Comparison of ENCODE assay signal across 22 cellular contexts in the genomic region with DNA sequence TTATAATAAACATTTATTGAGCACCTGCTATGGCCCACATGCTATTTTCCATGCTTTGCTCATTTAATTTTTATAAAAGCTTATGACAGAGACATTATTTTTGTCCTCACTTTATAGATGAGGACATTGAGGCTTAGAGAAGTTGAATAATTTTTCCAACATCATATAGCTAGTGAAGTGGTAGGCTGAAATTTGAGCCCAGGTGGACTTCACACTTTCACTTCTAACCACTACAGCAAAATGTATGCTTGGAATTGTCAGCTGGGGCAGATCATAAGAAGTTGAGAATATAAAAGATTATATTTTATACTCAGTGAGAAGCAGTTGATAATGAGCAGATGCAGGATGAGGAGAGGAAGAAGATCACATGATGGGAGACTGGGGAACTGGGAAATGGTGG.
DNase-seq lines count a peak whose midpoint lies in the region; ATAC-seq, FAIRE-seq and TF ChIP-seq lines count a peak whose summit lies in the region.
"Had no signal": no experiment of that assay in that cellular context is flagged by ENCODE, and none has a peak within 500 bp of the region (broad histone marks: within the 10 kb centered on the region; RNA-seq: fewer than 3 reads in every experiment).

No MANE protein-coding gene starts in this region.

- H3K9me1 ChIP-seq in IMR-90 (ENCODE audit: insufficient read depth, low read length): peaks cover 14% of the 10 kb centered on the region

- peaks cover 0 to 3% of the 10 kb centered on the region in 2 donors for H3K9me3 Mint-ChIP-seq in activated T-cell treated with anti-CD3 and anti-CD28 coated beads, Interleukin-2, amount 50 U/mL, for 72 hours
- H3K9me3 Mint-ChIP-seq in nephron progenitor cell: peaks cover 20% of the 10 kb centered on the region

- peaks cover 48% of the 10 kb centered on the region for H3K27me3 Mint-ChIP-seq in activated T-cell treated with anti-CD3 and anti-CD28 coated beads, Interleukin-2, amount 50 U/mL, for 72 hours (ENCODE audit: low read depth)
- peaks cover 3% of the 10 kb centered on the region for H3K27me3 Mint-ChIP-seq in nephron progenitor cell (ENCODE audit: low read depth, poor library complexity)

- 0 out of 2 replicates have a peak overlapping the region, but pooled peaks have one; percentile 74 for H2BK20ac ChIP-seq in IMR-90 (ENCODE audit: low read depth, low read length)

- H3K9me3 ChIP-seq in IMR-90 (ENCODE audit: control insufficient read depth, insufficient read depth, low read length): peaks cover 3% of the 10 kb centered on the region; the same call in 1 of the 2 replicates
- H3K9me3 ChIP-seq in GM12878 (replicated peaks; ENCODE audit: control insufficient read depth, insufficient read depth, low read length): no peaks in the 10 kb centered on the region; the same call in 2 of the 3 replicates
- peaks cover 0 to 3% (median 0%) of the 10 kb centered on the region in 4 donors for H3K9me3 ChIP-seq in sigmoid colon
- H3K9me3 ChIP-seq: SK-N-SH had no signal

- no peak overlapping the region for H4K5ac ChIP-seq in IMR-90 (ENCODE audit: low read depth, low read length)

- no peaks in the 10 kb centered on the region for H3K27me3 ChIP-seq in IMR-90 (ENCODE audit: control insufficient read depth, insufficient read depth, low read length)
- no peaks in the 10 kb centered on the region for H3K27me3 ChIP-seq in GM12878 (replicated peaks in 1 of 2; ENCODE audit: control insufficient read depth in 2 of 2, insufficient read depth in 2 of 2, low read length in 1 of 2)
- no peaks in the 10 kb centered on the region for H3K27me3 ChIP-seq in sigmoid colon

- TF ChIP-seq POLR2A in IMR-90 (IDR thresholded peaks at IDR 0.05; ENCODE audit: low read depth, low read length) (no peak), GM12878 (IDR thresholded peaks at IDR 0.05; ENCODE audit: low read depth, low read length) (no peak), sigmoid colon (IDR thresholded peaks at IDR 0.05) (no peak)

- H2BK120ac ChIP-seq in IMR-90 (ENCODE audit: low read depth, low read length): peak overlapping the region; percentile 73; the same call in 1 of the 2 replicates

- 0 out of 2 replicates have a peak overlapping the region, but pooled peaks have one; percentile 17 for H3K18ac ChIP-seq in IMR-90 (ENCODE audit: low read depth, low read length)

- peak overlapping the region; percentile 48; the same call in 1 of the 3 replicates for H2BK15ac ChIP-seq in IMR-90 (ENCODE audit: low read depth, low read length)

- H3K27ac Mint-ChIP-seq in activated T-cell treated with anti-CD3 and anti-CD28 coated beads, Interleukin-2, amount 50 U/mL, for 72 hours: peak overlapping the region; percentile 2
- peak overlapping the region; percentile 61 for H3K27ac Mint-ChIP-seq in nephron progenitor cell
- H3K27ac Mint-ChIP-seq: CD4-positive, alpha-beta T cell had no signal

- no peak overlapping the region for H3K56ac ChIP-seq in IMR-90 (ENCODE audit: extremely low read depth, insufficient read depth, low read length)

- no peak overlapping the region for H3K4me3 Mint-ChIP-seq in activated T-cell treated with anti-CD3 and anti-CD28 coated beads, Interleukin-2, amount 50 U/mL, for 72 hours
- H3K4me3 Mint-ChIP-seq in nephron progenitor cell: no peak overlapping the region
- H3K4me3 Mint-ChIP-seq: CD4-positive, alpha-beta T cell had no signal

- H3K4me1 ChIP-seq in IMR-90 (ENCODE audit: control insufficient read depth, insufficient read depth, low read length) (peaks cover 21% of the 10 kb centered on the region), GM12878 (ENCODE audit: control insufficient read depth, insufficient read depth, low read length) (no peaks in the 10 kb centered on the region; the same call in 1 of the 2 replicates), sigmoid colon (peaks cover 0 to 9% (median 3%) of the 10 kb centered on the region in 4 donors)

- no peak for ATAC-seq in activated T-cell treated with anti-CD3 and anti-CD28 coated beads, Interleukin-2, amount 50 U/mL, for 72 hours (replicated peaks in 1 of 2)
- ATAC-seq in IMR-90 (ENCODE audit: low read depth) (no peak), GM12878 (no peak)
- ATAC-seq: PC-3 had no signal

- peak overlapping the region; percentile 48 for H4K91ac ChIP-seq in IMR-90 (ENCODE audit: insufficient read depth, low read depth, low read length)

- peaks cover 0 to 13% of the 10 kb centered on the region in 2 experiments; a peak in 1 of 4 replicates for H3K79me1 ChIP-seq in IMR-90 (ENCODE audit: low read depth in 1 of 2, low read length in 2 of 2)

- RAD21 ChIA-PET in GM12878 (lab: Charles Lee; ENCODE audit: unreplicated experiment): no interaction called here

- H4K20me1 ChIP-seq in IMR-90 (ENCODE audit: insufficient read depth, low read length) (peaks cover 4% of the 10 kb centered on the region; the same call in 1 of the 2 replicates), GM12878 (ENCODE audit: control insufficient read depth, insufficient read depth) (no peaks in the 10 kb centered on the region)

- no peaks in the 10 kb centered on the region for H3K79me2 ChIP-seq in GM12878 (ENCODE audit: control insufficient read depth, insufficient read depth, low read length)

- no peak overlapping the region for H2AFZ ChIP-seq in IMR-90 (replicated peaks; ENCODE audit: low read length, poor library complexity)
- no peak overlapping the region for H2AFZ ChIP-seq in GM12878 (ENCODE audit: control insufficient read depth, low read depth, low read length)

- intact Hi-C loops in IMR-90 (cut with micrococcal nuclease) (no loop called here), GM12878 (cut with micrococcal nuclease; ENCODE audit: unreplicated experiment) (no loop called here), sigmoid colon (cut with DNase I) (no loop called here)

- BruUV-seq in IMR-90 (replicated peaks; lab: Mats Ljungman, UMichigan): no TSS peak
- BruUV-seq in GM12878 (replicated peaks; lab: Mats Ljungman, UMichigan): no TSS peak

- dilution Hi-C loops in IMR-90 (cut with HindIII; ENCODE audit: low sequenced_read_pairs, unreplicated experiment): no loop called here

- TF ChIP-seq CTCF in IMR-90 (conservative IDR thresholded peaks at IDR 0.05; ENCODE audit: low read depth, low read length) (no peak), GM12878 (IDR thresholded peaks at IDR 0.05 in 2 of 3, conservative IDR thresholded peaks at IDR 0.05 in 1 of 3; ENCODE audit: control insufficient read depth in 2 of 3, extremely low read depth in 1 of 3, insufficient read depth in 1 of 3, low read depth in 3 of 3, low read length in 3 of 3) (no peak), nephron progenitor cell (IDR thresholded peaks at IDR 0.05) (no peak), sigmoid colon (IDR thresholded peaks at IDR 0.05) (no peak)

- H3K9ac ChIP-seq in IMR-90 (ENCODE audit: low read depth, low read length): no peak overlapping the region
- no peak overlapping the region for H3K9ac ChIP-seq in GM12878 (ENCODE audit: control insufficient read depth, insufficient read depth, low read length)
- H3K9ac ChIP-seq: SK-N-SH had no signal

- H3K4ac ChIP-seq in IMR-90 (ENCODE audit: low read depth, low read length): peak overlapping the region; percentile 74; the same call in 1 of the 2 replicates

- H4K8ac ChIP-seq in IMR-90 (ENCODE audit: low read depth in 2 of 2, low read length in 2 of 2): no peak overlapping the region

- H2AK5ac ChIP-seq in IMR-90 (ENCODE audit: low read depth, low read length): peak overlapping the region; percentile 92

- H2AK9ac ChIP-seq in IMR-90 (replicated peaks; ENCODE audit: low read depth, low read length, poor library complexity): no peak overlapping the region

- no peak overlapping the region for H2BK5ac ChIP-seq in IMR-90 (ENCODE audit: low read depth, low read length, poor library complexity, severe bottlenecking)

- DNase-seq in activated T-cell treated with anti-CD3 and anti-CD28 coated beads, Interleukin-2, amount 50 U/mL, for 72 hours: no peak
- DNase-seq in activated T-cell treated with anti-CD3 and anti-CD28 coated beads, Interleukin-2, amount 50 U/mL, for 48 hours: no peak
- DNase-seq in IMR-90: no peak
- DNase-seq in GM12878 (ENCODE audit: low read depth, low spot score): no peak
- DNase-seq in nephron progenitor cell: no peak
- DNase-seq in sigmoid colon: no peak
- no peak for DNase-seq in frontal cortex (ENCODE audit: low spot score in 2 of 2)
- no peak for DNase-seq in NCI-H69 (lab: John Stamatoyannopoulos, UW)
- DNase-seq: CD4-positive, alpha-beta T cell; COR-L47; NCI-H1105; NCI-H1436 treated with DMSO at 0.1 percent for 48 hours; NCI-H187 treated with DMSO at 0.1 percent for 48 hours; NCI-H2171 treated with DMSO at 0.1 percent for 48 hours; NCI-H345; NCI-H510A treated with DMSO at 0.1 percent for 48 hours; NCI-H748 treated with DMSO at 0.1 percent for 48 hours; PC-3; SK-N-SH; SW 1271 had no signal

- H3K4me3 ChIP-seq in IMR-90 (ENCODE audit: insufficient read depth, low read depth, low read length): no peak overlapping the region
- H3K4me3 ChIP-seq in GM12878: no peak overlapping the region
- H3K4me3 ChIP-seq in sigmoid colon: no peak overlapping the region

- H3K23ac ChIP-seq in IMR-90 (ENCODE audit: low read depth, low read length): peak overlapping the region; percentile 61; the same call in 1 of the 2 replicates

- no peak overlapping the region for H3K27ac ChIP-seq in IMR-90 (ENCODE audit: insufficient read depth, low read length)
- H3K27ac ChIP-seq in GM12878 (ENCODE audit: control insufficient read depth, insufficient read depth): no peak overlapping the region
- no peak overlapping the region for H3K27ac ChIP-seq in sigmoid colon

- POLR2A ChIA-PET in IMR-90 (lab: Charles Lee; ENCODE audit: unreplicated experiment) (no interaction called here), GM12878 (lab: Charles Lee) (no interaction called here)

- CTCF ChIA-PET in IMR-90 (lab: Yijun Ruan, JAX): interaction anchor here (0.7 kb wide), 2 partner anchors 27 to 307 kb away, joined by 3 to 4 read pairs; no protein-coding TSS in a partner anchor
- CTCF ChIA-PET in GM12878 (lab: Yijun Ruan, JAX): interaction anchor here (0.9 to 1.5 kb wide), 3 partner anchors 10 to 268 kb away, joined by 3 to 5 read pairs (median 4); no protein-coding TSS in a partner anchor

- TF ChIP-seq EP300 in GM12878 (IDR thresholded peaks at IDR 0.05; ENCODE audit: borderline replicate concordance in 1 of 2, control insufficient read depth in 1 of 2, low read depth in 2 of 2, low read length in 2 of 2): no peak
- no peak for TF ChIP-seq EP300 in sigmoid colon (IDR thresholded peaks at IDR 0.05)

- H3K4me1 Mint-ChIP-seq in activated T-cell treated with anti-CD3 and anti-CD28 coated beads, Interleukin-2, amount 50 U/mL, for 72 hours (ENCODE audit: low read depth): no peaks in the 10 kb centered on the region
- H3K4me1 Mint-ChIP-seq in nephron progenitor cell: peaks cover 32% of the 10 kb centered on the region

- SMC1A ChIA-PET in GM12878 (lab: Charles Lee; ENCODE audit: uncharacterized antibody, unreplicated experiment): interaction anchor here (0.6 to 1.5 kb wide), 5 partner anchors 16 to 288 kb away, joined by 3 to 4 read pairs (median 3); no protein-coding TSS in a partner anchor

- H3K36me3 Mint-ChIP-seq in activated T-cell treated with anti-CD3 and anti-CD28 coated beads, Interleukin-2, amount 50 U/mL, for 72 hours (ENCODE audit: insufficient read depth in 2 of 2): no peaks in the 10 kb centered on the region
- H3K36me3 Mint-ChIP-seq in nephron progenitor cell (ENCODE audit: low read depth): peaks cover 69% of the 10 kb centered on the region

- in situ Hi-C loops in IMR-90 (cut with MboI; ENCODE audit: low sequenced_read_pairs): no loop called here
- in situ Hi-C loops in GM12878 (cut with MboI): no loop called here

- H3K4me2 ChIP-seq in IMR-90 (ENCODE audit: low read depth, low read length) (no peak overlapping the region), GM12878 (ENCODE audit: control insufficient read depth, insufficient read depth) (no peak overlapping the region)
- H3K4me2 ChIP-seq: SK-N-SH had no signal

- no peak for FAIRE-seq in GM12878 (lab: Jason Lieb, UNC)
- no peak for FAIRE-seq in frontal cortex (lab: Jason Lieb, UNC)
- FAIRE-seq: G401.6, H54 had no signal

- peak overlapping the region; percentile 90; the same call in 1 of the 2 replicates for H3K14ac ChIP-seq in IMR-90 (replicated peaks; ENCODE audit: low read depth, low read length)

- H3K36me3 ChIP-seq in IMR-90 (ENCODE audit: control insufficient read depth, insufficient read depth, low read length) (no peaks in the 10 kb centered on the region), GM12878 (ENCODE audit: control insufficient read depth in 2 of 2, insufficient read depth in 2 of 2, low read length in 1 of 2) (no peaks in the 10 kb centered on the region), sigmoid colon (no peaks in the 10 kb centered on the region)

- TF ChIP-seq RAD21 in IMR-90 (IDR thresholded peaks at IDR 0.05; ENCODE audit: low read length) (no peak), GM12878 (IDR thresholded peaks at IDR 0.05; ENCODE audit: insufficient read depth, low read depth, low read length) (no peak)
